In the genomic region with DNA sequence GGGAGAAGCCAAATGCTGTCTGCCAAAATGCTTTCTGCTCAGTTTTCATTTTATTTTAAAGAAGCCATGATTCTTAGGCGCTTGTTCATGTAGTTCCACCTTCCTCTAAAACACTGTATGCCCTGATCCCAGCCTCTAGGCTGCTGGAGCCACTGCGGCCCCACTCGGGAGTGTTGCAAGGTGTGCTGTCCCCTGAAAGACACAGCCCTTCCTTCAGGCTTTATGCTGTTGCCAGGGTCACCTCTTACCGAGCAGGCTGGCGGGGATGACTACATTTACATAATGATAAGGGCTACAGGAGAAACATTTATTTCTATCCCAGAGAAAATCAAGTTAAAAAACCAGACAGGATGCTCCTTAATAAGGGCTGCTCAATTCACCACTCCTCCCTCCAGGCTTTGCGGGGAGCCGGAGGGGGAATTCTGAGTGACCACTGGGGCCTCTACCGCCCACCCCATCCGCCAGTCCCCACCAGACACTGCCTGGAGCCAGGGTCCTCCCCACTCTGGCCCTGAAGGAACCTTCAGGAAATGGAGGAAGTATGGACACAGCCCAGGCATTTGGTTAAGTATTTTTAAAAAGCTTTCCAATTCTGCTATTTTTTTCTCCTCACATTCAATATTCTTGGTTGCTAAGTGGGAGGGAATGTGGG, we compare ENCODE assay signal across 19 cellular contexts.
DNase-seq lines count a peak whose midpoint lies in the region; ATAC-seq, FAIRE-seq and TF ChIP-seq lines count a peak whose summit lies in the region.
"Had no signal": no experiment of that assay in that cellular context is flagged by ENCODE, and none has a peak within 500 bp of the region (broad histone marks: within the 10 kb centered on the region; RNA-seq: fewer than 3 reads in every experiment).

No MANE protein-coding gene starts in this region.

- no peak overlapping the region for H3K9ac ChIP-seq in astrocyte (ENCODE audit: low read length)

- no peak overlapping the region for H3K27ac ChIP-seq in GM23338 (ENCODE audit: low read depth)
- H3K27ac ChIP-seq in astrocyte (ENCODE audit: low read depth, low read length) = no peak overlapping the region
- peak overlapping the region; percentile 56 for H3K27ac ChIP-seq in psoas muscle
- H3K27ac ChIP-seq: HL-60, SJSA1, stomach had no signal

- ATAC-seq in GM23338 = peak; percentile 64
- peak; percentile 49 for ATAC-seq in left ventricle myocardium superior
- ATAC-seq in psoas muscle = no peak
- ATAC-seq in HG02884 (IDR thresholded peaks at IDR 0.05; ENCODE audit: unreplicated experiment) = no peak
- ATAC-seq: activated CD4-positive, alpha-beta T cell treated with anti-CD3 and anti-CD28 coated beads for 36 hours had no signal

- TF ChIP-seq CTCF in GM23338 (conservative IDR thresholded peaks at IDR 0.05; ENCODE audit: low read depth in 2 of 2) (no peak), astrocyte (IDR thresholded peaks at IDR 0.05; ENCODE audit: insufficient read depth, low read depth, low read length) (no peak), psoas muscle (IDR thresholded peaks at IDR 0.05) (no peak)

- H2AFZ ChIP-seq in GM23338 (peak overlapping the region; percentile 69; the same call in 1 of the 2 replicates), astrocyte (ENCODE audit: low read depth, low read length) (no peak overlapping the region)

- H4K20me1 ChIP-seq in GM23338 (replicated peaks; ENCODE audit: insufficient read depth) (no peaks in the 10 kb centered on the region), astrocyte (ENCODE audit: insufficient read depth, low read length) (no peaks in the 10 kb centered on the region)

- no peaks in the 10 kb centered on the region for H3K27me3 ChIP-seq in GM23338 (ENCODE audit: insufficient read depth)
- no peaks in the 10 kb centered on the region for H3K27me3 ChIP-seq in astrocyte (ENCODE audit: insufficient read depth, low read length)
- no peaks in the 10 kb centered on the region for H3K27me3 ChIP-seq in psoas muscle (ENCODE audit: insufficient read depth in 3 of 3, low read length in 2 of 3)
- H3K27me3 ChIP-seq: SJSA1, stomach had no signal

- H3K36me3 Mint-ChIP-seq in GM23338 (ENCODE audit: low read depth) (no peaks in the 10 kb centered on the region), astrocyte (ENCODE audit: low read depth, unreplicated experiment) (peaks cover 6% of the 10 kb centered on the region)

- FAIRE-seq in astrocyte (lab: Jason Lieb, UNC) = no peak

- H3K36me3 ChIP-seq in GM23338 (ENCODE audit: insufficient read depth) = no peaks in the 10 kb centered on the region
- H3K36me3 ChIP-seq in astrocyte (ENCODE audit: insufficient read depth, low read length) = no peaks in the 10 kb centered on the region
- peaks cover 0 to 17% of the 10 kb centered on the region in 2 donors for H3K36me3 ChIP-seq in psoas muscle (ENCODE audit: insufficient read depth in 1 of 2, low read depth in 1 of 2)
- H3K36me3 ChIP-seq: SJSA1 had no signal

- H3K27me3 Mint-ChIP-seq in GM23338 (ENCODE audit: insufficient read depth, low read depth, poor library complexity) = peaks cover 8% of the 10 kb centered on the region
- peaks cover 1% of the 10 kb centered on the region for H3K27me3 Mint-ChIP-seq in astrocyte (ENCODE audit: low read depth, unreplicated experiment)
- H3K27me3 Mint-ChIP-seq: activated CD4-positive, alpha-beta T cell treated with anti-CD3 and anti-CD28 coated beads for 36 hours; CD4-positive, alpha-beta T cell had no signal

- H3K27ac Mint-ChIP-seq in GM23338 (peak overlapping the region; percentile 81), astrocyte (ENCODE audit: unreplicated experiment) (peak overlapping the region; percentile 44)
- H3K27ac Mint-ChIP-seq: activated CD4-positive, alpha-beta T cell treated with anti-CD3 and anti-CD28 coated beads for 36 hours; CD4-positive, alpha-beta T cell had no signal

- no peaks in the 10 kb centered on the region for H3K9me2 ChIP-seq in GM23338 (ENCODE audit: insufficient read depth)

- H3K4me3 ChIP-seq in GM23338 = no peak overlapping the region
- H3K4me3 ChIP-seq in astrocyte (ENCODE audit: insufficient read depth, low read depth, low read length) = no peak overlapping the region
- no peak overlapping the region for H3K4me3 ChIP-seq in psoas muscle
- H3K4me3 ChIP-seq: SJSA1, stomach had no signal

- H3K4me2 ChIP-seq in GM23338 = peak overlapping the region; percentile 55; the same call in 1 of the 2 replicates
- H3K4me2 ChIP-seq in astrocyte (ENCODE audit: low read length) = no peak overlapping the region

- no peaks in the 10 kb centered on the region for H3F3A ChIP-seq in GM23338 (replicated peaks; ENCODE audit: low read depth)

- H3K4me3 Mint-ChIP-seq in GM23338 = no peak overlapping the region
- H3K4me3 Mint-ChIP-seq in astrocyte (ENCODE audit: unreplicated experiment) = no peak overlapping the region
- H3K4me3 Mint-ChIP-seq: activated CD4-positive, alpha-beta T cell treated with anti-CD3 and anti-CD28 coated beads for 36 hours; CD4-positive, alpha-beta T cell had no signal

- no peaks in the 10 kb centered on the region for H3K9me3 Mint-ChIP-seq in GM23338
- peaks cover 2% of the 10 kb centered on the region for H3K9me3 Mint-ChIP-seq in astrocyte (ENCODE audit: unreplicated experiment)
- H3K9me3 Mint-ChIP-seq: CD4-positive, alpha-beta T cell had no signal

- peaks cover 16% of the 10 kb centered on the region for H3K4me1 ChIP-seq in GM23338 (ENCODE audit: insufficient read depth)
- H3K4me1 ChIP-seq in astrocyte (ENCODE audit: insufficient read depth, low read length) = peaks cover 7% of the 10 kb centered on the region
- H3K4me1 ChIP-seq in psoas muscle = peaks cover 34% of the 10 kb centered on the region
- H3K4me1 ChIP-seq: SJSA1 had no signal

- WGBS in psoas muscle, 3 donors = 71 to 83% (median 76%) methylated on average over 9 of the region's 9 CpGs

- peaks cover 23% of the 10 kb centered on the region for H3K4me1 Mint-ChIP-seq in GM23338
- H3K4me1 Mint-ChIP-seq in astrocyte (ENCODE audit: low read depth, unreplicated experiment) = peaks cover 27% of the 10 kb centered on the region
- H3K4me1 Mint-ChIP-seq: activated CD4-positive, alpha-beta T cell treated with anti-CD3 and anti-CD28 coated beads for 36 hours had no signal

- H3K9me3 ChIP-seq in astrocyte (ENCODE audit: insufficient read depth, low read depth, low read length) = no peaks in the 10 kb centered on the region
- H3K9me3 ChIP-seq in psoas muscle = no peaks in the 10 kb centered on the region
- H3K9me3 ChIP-seq: SJSA1, stomach had no signal

- H3K79me2 ChIP-seq in GM23338 (replicated peaks; ENCODE audit: insufficient read depth) (no peaks in the 10 kb centered on the region), astrocyte (ENCODE audit: insufficient read depth, low read length) (no peaks in the 10 kb centered on the region)

- intact Hi-C loops in left ventricle myocardium superior (cut with micrococcal nuclease) = no loop called here
- intact Hi-C loops in psoas muscle (cut with DNase I) = no loop called here

- DNase-seq in GM23338 (ENCODE audit: low spot score) (no peak), astrocyte (ENCODE audit: low read depth) (no peak), left ventricle myocardium superior (no peak), psoas muscle (no peak), RKO (ENCODE audit: low spot score) (no peak), GDM1 (lab: John Stamatoyannopoulos, UW) (no peak), inferior parietal cortex (ENCODE audit: extremely low spot score) (no peak)
- DNase-seq: activated CD4-positive, alpha-beta T cell treated with anti-CD3 and anti-CD28 coated beads for 36 hours; activated CD8-positive, alpha-beta memory T cell treated with anti-CD3 and anti-CD28 coated beads, Interleukin-2, amount 50 U/mL, for 48 hours; activated naive CD4-positive, alpha-beta T cell treated with Interleukin-2 at 50 U/mL for 16 hours; CD4-positive, alpha-beta T cell; effector memory CD4-positive, alpha-beta T cell; Kasumi-1; OCI-M1; stomach; T1000 had no signal

Comparison
In these comparisons a context has a peak if more than half of its experiments do, and no peak if none do; other contexts are left out.
1. ATAC-seq: peak in GM23338 (single experiment) and left ventricle myocardium superior (single experiment); none in psoas muscle (0 of 4) and HG02884 (single experiment).